Comparison of ENCODE assay signal across 24 cellular contexts in the genomic region with DNA sequence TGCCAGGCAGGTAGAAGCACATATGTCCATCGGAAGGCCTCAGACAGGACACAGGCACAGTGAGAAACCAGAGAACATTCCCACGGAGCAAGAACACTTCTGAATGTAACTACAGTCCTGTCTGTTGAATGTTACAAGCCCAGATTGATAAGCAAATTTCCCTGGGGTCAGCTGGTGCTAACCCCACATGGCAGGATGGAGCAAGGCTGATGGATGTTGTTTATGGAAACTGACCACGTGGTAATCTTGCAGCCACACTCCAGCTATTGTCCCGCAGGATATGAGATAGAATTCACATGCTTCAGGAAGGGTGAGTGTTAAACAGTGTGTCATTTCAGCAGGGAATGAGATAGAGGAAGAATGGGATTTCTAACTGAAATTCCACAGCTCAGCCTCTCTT.
DNase-seq lines count a peak whose midpoint lies in the region; ATAC-seq and TF ChIP-seq lines count a peak whose summit lies in the region.
"Had no signal": no experiment of that assay in that cellular context is flagged by ENCODE, and none has a peak within 500 bp of the region (broad histone marks: within the 10 kb centered on the region; RNA-seq: fewer than 3 reads in every experiment).

No MANE protein-coding gene starts in this region.

- TF ChIP-seq EP300 in sigmoid colon (IDR thresholded peaks at IDR 0.05) = no peak

- peak overlapping the region in 1 of 3 donors; percentile 13 for H3K27ac ChIP-seq in right lobe of liver
- no peak overlapping the region for H3K27ac ChIP-seq in sigmoid colon
- H3K27ac ChIP-seq: 22Rv1, left lung, neural progenitor cell, thoracic aorta had no signal

- TF ChIP-seq POLR2A in right lobe of liver (IDR thresholded peaks at IDR 0.05) (no peak), sigmoid colon (IDR thresholded peaks at IDR 0.05) (no peak)

- H3K4me3 ChIP-seq in fibroblast of pulmonary artery (replicated peaks; ENCODE audit: low read depth, low read length) (no peak overlapping the region), right lobe of liver (no peak overlapping the region), sigmoid colon (no peak overlapping the region)
- H3K4me3 ChIP-seq: left lung, neural progenitor cell, thoracic aorta had no signal

- peak; percentile 11 for DNase-seq in activated CD8-positive, alpha-beta memory T cell treated with anti-CD3 and anti-CD28 coated beads for 24 hours
- no peak for DNase-seq in activated CD8-positive, alpha-beta memory T cell treated with anti-CD3 and anti-CD28 coated beads, Interleukin-2, amount 50 U/mL, for 4 hours
- DNase-seq in fibroblast of pulmonary artery (ENCODE audit: low read depth) = peak; percentile 42
- no peak for DNase-seq in right lobe of liver
- DNase-seq in sigmoid colon = peak; percentile 46
- DNase-seq in KBM-7 = no peak
- DNase-seq in ecto neural progenitor cell (ENCODE audit: low spot score) = no peak
- DNase-seq: activated CD8-positive, alpha-beta T cell treated with anti-CD3 and anti-CD28 coated beads, Interleukin-2, amount 10 ng/mL, durations not matched to agents 7 days and 5 days; activated effector memory CD4-positive, alpha-beta T cell treated with anti-CD3 and anti-CD28 coated beads, Interleukin-2, amount 50 U/mL, for 16 hours; activated naive CD8-positive, alpha-beta T cell treated with anti-CD3 and anti-CD28 coated beads for 36 hours; cerebellar nuclear complex; DND-41; erythroblast; HCEC 1CT; hippocampal formation; immature natural killer cell; left lung; NCI-H1417 treated with DMSO at 0.1 percent for 48 hours; NCI-H446 treated with DMSO at 0.1 percent for 48 hours; stimulated activated naive CD8-positive, alpha-beta T cell treated with anti-CD3 and anti-CD28 coated beads, Interleukin-15, Interleukin-2, amounts not matched to agents 100 U/mL and 50 U/mL, for 24 hours had no signal

- no peaks in the 10 kb centered on the region for H3K4me1 ChIP-seq in right lobe of liver
- no peaks in the 10 kb centered on the region for H3K4me1 ChIP-seq in sigmoid colon

- intact Hi-C loops in right lobe of liver (cut with DNase I) (no loop called here), sigmoid colon (cut with DNase I) (no loop called here)

- in situ Hi-C loops in KBM-7 (cut with MboI; ENCODE audit: low pct_unique_long_range_greater_than_20kb, low sequenced_read_pairs) = no loop called here

- TF ChIP-seq CTCF in fibroblast of pulmonary artery (IDR thresholded peaks at IDR 0.05; ENCODE audit: low read length, missing control alignments) = no peak
- no peak for TF ChIP-seq CTCF in right lobe of liver (IDR thresholded peaks at IDR 0.05)
- no peak for TF ChIP-seq CTCF in sigmoid colon (IDR thresholded peaks at IDR 0.05)

- H3K9me3 ChIP-seq in right lobe of liver = no peaks in the 10 kb centered on the region
- H3K9me3 ChIP-seq in sigmoid colon = no peaks in the 10 kb centered on the region
- H3K9me3 ChIP-seq: left lung, thoracic aorta had no signal

- 52% methylated on average over 4 of the region's 4 CpGs for WGBS in right lobe of liver (ENCODE audit: insufficient coverage, low coverage, low lambda C conversion rate, missing lambda C conversion rate)
- 66 to 70% methylated on average over 4 of the region's 4 CpGs for WGBS in sigmoid colon, 2 donors

- no peaks in the 10 kb centered on the region for H3K27me3 ChIP-seq in right lobe of liver
- no peaks in the 10 kb centered on the region for H3K27me3 ChIP-seq in sigmoid colon
- H3K27me3 ChIP-seq: left lung, neural progenitor cell had no signal

- ATAC-seq in right lobe of liver = peak; percentile 61 to 90 (median 84)
- ATAC-seq in HG02798 (IDR thresholded peaks at IDR 0.05; ENCODE audit: poor library complexity, unreplicated experiment) = no peak
- ATAC-seq: activated CD8-positive, alpha-beta T cell treated with anti-CD3 and anti-CD28 coated beads, Interleukin-2, amount 10 ng/mL, durations not matched to agents 7 days and 5 days; left lung; stimulated activated naive CD8-positive, alpha-beta T cell treated with anti-CD3 and anti-CD28 coated beads, Interleukin-15, Interleukin-2, amounts not matched to agents 100 U/mL and 50 U/mL, for 24 hours had no signal

- H3K36me3 ChIP-seq in right lobe of liver (no peaks in the 10 kb centered on the region), sigmoid colon (no peaks in the 10 kb centered on the region)
- H3K36me3 ChIP-seq: left lung, neural progenitor cell, thoracic aorta had no signal

Comparison
In these comparisons a context has a peak if more than half of its experiments do, and no peak if none do; other contexts are left out.
1. DNase-seq: peak in activated CD8-positive, alpha-beta memory T cell treated with anti-CD3 and anti-CD28 coated beads for 24 hours (single experiment), fibroblast of pulmonary artery (single experiment) and sigmoid colon (single experiment); none in activated CD8-positive, alpha-beta memory T cell treated with anti-CD3 and anti-CD28 coated beads, Interleukin-2, amount 50 U/mL, for 4 hours (single experiment), right lobe of liver (0 of 3), KBM-7 (single experiment) and ecto neural progenitor cell (single experiment).